In genomic region chr7:6578114-6579084, GRCh38 we compare ENCODE assay signal across 8 cellular contexts. TPM values are rescaled to one million over a fixed set of nuclear protein-coding genes. Genes with fewer than 3 reads are reported as not detected.
DNase-seq lines count a peak whose midpoint lies in the region; ATAC-seq and TF ChIP-seq lines count a peak whose summit lies in the region.

No MANE protein-coding gene starts in this region.

- DNase-seq in A172 (ENCODE audit: low spot score) (peak; percentile 41), astrocyte of the cerebellum (ENCODE audit: low read depth) (no peak), mesothelial cell of epicardium (ENCODE audit: low spot score in 2 of 2, unreplicated experiment in 2 of 2) (no peak), sciatic nerve (ENCODE audit: low spot score) (no peak)
- DNase-seq in central memory CD4-positive, alpha-beta T cell, result no peak

- peaks cover 27% of the 10 kb centered on the region for H3K36me3 Mint-ChIP-seq in mesothelial cell of epicardium

- no peaks in the 10 kb centered on the region for H3K9me3 ChIP-seq in HUES6 (ENCODE audit: control insufficient read depth, insufficient read depth, low read depth, low read length)

- peaks cover 33% of the 10 kb centered on the region for H3K36me3 ChIP-seq in HUES6 (ENCODE audit: control insufficient read depth, insufficient read depth, low read length)

- H3K9ac ChIP-seq in HUES6 (ENCODE audit: low read length), result peak overlapping the region; percentile 93

- intact Hi-C loops in sciatic nerve (cut with DNase I), result no loop called here

- peak overlapping the region; percentile 53 for H3K27ac Mint-ChIP-seq in mesothelial cell of epicardium

- ATAC-seq in GM21825 (IDR thresholded peaks at IDR 0.05; ENCODE audit: unreplicated experiment), result no peak
- no peak for ATAC-seq in sciatic nerve
- no peak for ATAC-seq in GM19351 (IDR thresholded peaks at IDR 0.05; ENCODE audit: unreplicated experiment)

- no peaks in the 10 kb centered on the region for H3K27me3 Mint-ChIP-seq in mesothelial cell of epicardium (ENCODE audit: low read depth)

- no peak for TF ChIP-seq CTCF in astrocyte of the cerebellum (IDR thresholded peaks at IDR 0.05; ENCODE audit: low read depth, low read length, missing control alignments)
- TF ChIP-seq CTCF in mesothelial cell of epicardium (IDR thresholded peaks at IDR 0.05; ENCODE audit: unreplicated experiment), result no peak

- H3K4me3 ChIP-seq in HUES6 (ENCODE audit: low read depth, low read length) (peak overlapping the region; percentile 84), astrocyte of the cerebellum (ENCODE audit: low read depth, low read length) (peak overlapping the region; percentile 79)

- in situ Hi-C loops in astrocyte of the cerebellum (cut with HindIII; ENCODE audit: low sequenced_read_pairs), result no loop called here

- H3K27me3 ChIP-seq in HUES6 (ENCODE audit: control insufficient read depth, insufficient read depth, low read length), result no peaks in the 10 kb centered on the region

- H3K4me1 Mint-ChIP-seq in mesothelial cell of epicardium, result peaks cover 5% of the 10 kb centered on the region

- H3K9me3 Mint-ChIP-seq in mesothelial cell of epicardium, result no peaks in the 10 kb centered on the region

- H3K4me3 Mint-ChIP-seq in mesothelial cell of epicardium, result peak overlapping the region; percentile 89

- peak overlapping the region; percentile 98; the same call in 1 of the 2 replicates for H3K27ac ChIP-seq in HUES6 (ENCODE audit: low read depth, low read length)

- no peaks in the 10 kb centered on the region for H3K4me1 ChIP-seq in HUES6 (ENCODE audit: control insufficient read depth, insufficient read depth, low read length)

RNA-seq across cellular contexts. Expression of gene ZDHHC4, which starts 1.1 kb away (rescaled TPM):
- 66.0 and 69.1 TPM in 2 replicates for total RNA-seq in A172 (2014; rRNA removed; shearing (Covaris generic))
- 66.9 to 75.3 TPM (median 67.9 TPM) in 3 replicates for total RNA-seq in mesothelial cell of epicardium
- total RNA-seq in sciatic nerve, result 41.4 TPM

RNA-seq across cellular contexts. Expression of gene INTS15, which starts 11.4 kb away (rescaled TPM):
- total RNA-seq in A172 (2014; rRNA removed; shearing (Covaris generic)), result 28.3 and 30.0 TPM in 2 replicates
- total RNA-seq in mesothelial cell of epicardium (44.1 to 44.5 TPM (median 44.4 TPM) in 3 replicates), sciatic nerve (26.7 TPM)

RNA-seq across cellular contexts. Expression of gene GRID2IP, which starts 27.1 kb away (rescaled TPM):
- 0.03 and 0.22 TPM in 2 replicates for total RNA-seq in A172 (2014; rRNA removed; shearing (Covaris generic))
- 1.4 to 1.5 TPM (median 1.5 TPM) in 3 replicates for total RNA-seq in mesothelial cell of epicardium
- 0.18 TPM for total RNA-seq in sciatic nerve

RNA-seq across cellular contexts. Expression of gene ZNF853, which starts 37.0 kb away (rescaled TPM):
- total RNA-seq in A172 (2014; rRNA removed; shearing (Covaris generic)), result 4.3 and 5.4 TPM in 2 replicates
- 22.7 to 23.5 TPM (median 22.9 TPM) in 3 replicates for total RNA-seq in mesothelial cell of epicardium
- 8.7 TPM for total RNA-seq in sciatic nerve

RNA-seq across cellular contexts. Expression of gene ZNF316, which starts 58.7 kb away (rescaled TPM):
- total RNA-seq in A172 (2014; rRNA removed; shearing (Covaris generic)), result 7.7 and 20.4 TPM in 2 replicates
- total RNA-seq in mesothelial cell of epicardium, result 55.9 to 58.5 TPM (median 57.9 TPM) in 3 replicates
- 37.5 TPM for total RNA-seq in sciatic nerve
